Comparison of ENCODE assay signal across 1 cellular context in the genomic region with DNA sequence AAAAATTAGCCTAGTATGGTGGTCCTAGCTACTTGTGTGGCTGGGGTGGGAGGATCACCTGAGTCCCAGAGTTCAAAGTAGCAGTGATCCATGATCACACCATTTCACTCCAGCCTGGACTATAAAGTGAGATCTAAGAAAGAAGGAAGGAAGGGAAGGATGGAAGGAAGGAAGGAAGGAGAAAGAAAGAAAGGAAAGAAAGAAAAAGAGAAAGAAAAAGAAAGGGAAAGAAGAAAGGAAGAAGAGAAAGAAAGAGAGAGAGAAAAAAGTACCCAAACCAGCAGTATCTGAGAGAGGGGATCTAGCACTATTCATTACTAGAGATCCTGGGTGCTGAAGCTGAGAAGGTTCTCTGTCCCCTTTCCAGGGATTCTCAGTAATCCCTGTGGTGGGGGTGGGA.
TF ChIP-seq lines count a peak whose summit lies in the region.

No MANE protein-coding gene starts in this region.

TF ChIP-seq in WTC11, 78 proteins besides CTCF, POLR2A, EP300 and RAD21 (continued from another document):
- TF ChIP-seq, protein P1, sequence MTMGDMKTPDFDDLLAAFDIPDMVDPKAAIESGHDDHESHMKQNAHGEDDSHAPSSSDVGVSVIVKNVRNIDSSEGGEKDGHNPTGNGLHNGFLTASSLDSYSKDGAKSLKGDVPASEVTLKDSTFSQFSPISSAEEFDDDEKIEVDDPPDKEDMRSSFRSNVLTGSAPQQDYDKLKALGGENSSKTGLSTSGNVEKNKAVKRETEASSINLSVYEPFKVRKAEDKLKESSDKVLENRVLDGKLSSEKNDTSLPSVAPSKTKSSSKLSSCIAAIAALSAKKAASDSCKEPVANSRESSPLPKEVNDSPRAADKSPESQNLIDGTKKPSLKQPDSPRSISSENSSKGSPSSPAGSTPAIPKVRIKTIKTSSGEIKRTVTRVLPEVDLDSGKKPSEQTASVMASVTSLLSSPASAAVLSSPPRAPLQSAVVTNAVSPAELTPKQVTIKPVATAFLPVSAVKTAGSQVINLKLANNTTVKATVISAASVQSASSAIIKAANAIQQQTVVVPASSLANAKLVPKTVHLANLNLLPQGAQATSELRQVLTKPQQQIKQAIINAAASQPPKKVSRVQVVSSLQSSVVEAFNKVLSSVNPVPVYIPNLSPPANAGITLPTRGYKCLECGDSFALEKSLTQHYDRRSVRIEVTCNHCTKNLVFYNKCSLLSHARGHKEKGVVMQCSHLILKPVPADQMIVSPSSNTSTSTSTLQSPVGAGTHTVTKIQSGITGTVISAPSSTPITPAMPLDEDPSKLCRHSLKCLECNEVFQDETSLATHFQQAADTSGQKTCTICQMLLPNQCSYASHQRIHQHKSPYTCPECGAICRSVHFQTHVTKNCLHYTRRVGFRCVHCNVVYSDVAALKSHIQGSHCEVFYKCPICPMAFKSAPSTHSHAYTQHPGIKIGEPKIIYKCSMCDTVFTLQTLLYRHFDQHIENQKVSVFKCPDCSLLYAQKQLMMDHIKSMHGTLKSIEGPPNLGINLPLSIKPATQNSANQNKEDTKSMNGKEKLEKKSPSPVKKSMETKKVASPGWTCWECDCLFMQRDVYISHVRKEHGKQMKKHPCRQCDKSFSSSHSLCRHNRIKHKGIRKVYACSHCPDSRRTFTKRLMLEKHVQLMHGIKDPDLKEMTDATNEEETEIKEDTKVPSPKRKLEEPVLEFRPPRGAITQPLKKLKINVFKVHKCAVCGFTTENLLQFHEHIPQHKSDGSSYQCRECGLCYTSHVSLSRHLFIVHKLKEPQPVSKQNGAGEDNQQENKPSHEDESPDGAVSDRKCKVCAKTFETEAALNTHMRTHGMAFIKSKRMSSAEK (CRISPR knock-in tag; IDR thresholded peaks at IDR 0.05; ENCODE audit: borderline replicate concordance), result no peak
- TF ChIP-seq ESRRA (CRISPR knock-in tag; IDR thresholded peaks at IDR 0.05; ENCODE audit: borderline replicate concordance), result no peak
- TF ChIP-seq, protein P2, sequence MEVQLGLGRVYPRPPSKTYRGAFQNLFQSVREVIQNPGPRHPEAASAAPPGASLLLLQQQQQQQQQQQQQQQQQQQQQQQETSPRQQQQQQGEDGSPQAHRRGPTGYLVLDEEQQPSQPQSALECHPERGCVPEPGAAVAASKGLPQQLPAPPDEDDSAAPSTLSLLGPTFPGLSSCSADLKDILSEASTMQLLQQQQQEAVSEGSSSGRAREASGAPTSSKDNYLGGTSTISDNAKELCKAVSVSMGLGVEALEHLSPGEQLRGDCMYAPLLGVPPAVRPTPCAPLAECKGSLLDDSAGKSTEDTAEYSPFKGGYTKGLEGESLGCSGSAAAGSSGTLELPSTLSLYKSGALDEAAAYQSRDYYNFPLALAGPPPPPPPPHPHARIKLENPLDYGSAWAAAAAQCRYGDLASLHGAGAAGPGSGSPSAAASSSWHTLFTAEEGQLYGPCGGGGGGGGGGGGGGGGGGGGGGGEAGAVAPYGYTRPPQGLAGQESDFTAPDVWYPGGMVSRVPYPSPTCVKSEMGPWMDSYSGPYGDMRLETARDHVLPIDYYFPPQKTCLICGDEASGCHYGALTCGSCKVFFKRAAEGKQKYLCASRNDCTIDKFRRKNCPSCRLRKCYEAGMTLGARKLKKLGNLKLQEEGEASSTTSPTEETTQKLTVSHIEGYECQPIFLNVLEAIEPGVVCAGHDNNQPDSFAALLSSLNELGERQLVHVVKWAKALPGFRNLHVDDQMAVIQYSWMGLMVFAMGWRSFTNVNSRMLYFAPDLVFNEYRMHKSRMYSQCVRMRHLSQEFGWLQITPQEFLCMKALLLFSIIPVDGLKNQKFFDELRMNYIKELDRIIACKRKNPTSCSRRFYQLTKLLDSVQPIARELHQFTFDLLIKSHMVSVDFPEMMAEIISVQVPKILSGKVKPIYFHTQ (CRISPR knock-in tag; IDR thresholded peaks at IDR 0.05), result no peak
- TF ChIP-seq RORB (CRISPR knock-in tag; IDR thresholded peaks at IDR 0.05), result no peak
- no peak for TF ChIP-seq ZNF138 (CRISPR knock-in tag; conservative IDR thresholded peaks at IDR 0.05)
TF ChIP-seq in WTC11: peak in this region for 0.
